10 cellular contexts compared by ENCODE assay signal in the genomic region with DNA sequence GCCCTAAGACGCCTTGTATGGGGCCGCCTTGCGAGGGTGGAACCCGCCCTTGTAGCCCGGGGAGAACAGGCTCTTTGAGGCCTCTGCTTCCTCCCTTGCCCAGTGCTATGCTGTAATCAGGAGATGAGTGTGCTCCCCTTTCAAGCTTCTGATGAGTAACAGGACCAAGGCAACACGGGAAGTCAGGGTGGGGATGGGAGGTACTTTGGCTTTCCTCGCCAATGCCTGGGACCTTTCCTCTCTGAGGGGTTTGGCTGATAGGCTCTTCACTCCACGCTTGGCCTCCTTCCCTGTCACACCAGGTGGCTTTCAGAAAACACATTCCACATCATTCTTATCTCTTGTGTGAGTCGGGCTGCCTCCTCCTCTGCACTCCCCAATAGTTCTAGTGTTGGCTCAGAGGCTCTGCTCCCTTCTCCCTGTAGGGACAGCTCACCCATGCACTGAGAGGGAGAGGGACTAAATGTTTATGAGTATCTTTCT.
DNase-seq lines count a peak whose midpoint lies in the region; ATAC-seq and TF ChIP-seq lines count a peak whose summit lies in the region.
"Had no signal": no experiment of that assay in that cellular context is flagged by ENCODE, and none has a peak within 500 bp of the region (broad histone marks: within the 10 kb centered on the region; RNA-seq: fewer than 3 reads in every experiment).

No MANE protein-coding gene starts in this region.

- peaks cover 76% of the 10 kb centered on the region for H3K4me1 Mint-ChIP-seq in activated naive CD4-positive, alpha-beta T cell treated with anti-CD3 and anti-CD28 coated beads, Interleukin-2, amount 50 U/mL, for 24 hours

- H3K36me3 Mint-ChIP-seq in activated naive CD4-positive, alpha-beta T cell treated with anti-CD3 and anti-CD28 coated beads, Interleukin-2, amount 50 U/mL, for 24 hours = peaks cover 5% of the 10 kb centered on the region

- H3K27me3 ChIP-seq in AG04450 (ENCODE audit: control insufficient read depth, insufficient read depth, low read length) = no peaks in the 10 kb centered on the region

- no peak for ATAC-seq in HG03025 (IDR thresholded peaks at IDR 0.05; ENCODE audit: low FRiP score, unreplicated experiment)

- no peak overlapping the region for H3K4me3 ChIP-seq in AG04450 (ENCODE audit: low read depth, low read length)

- H3K27me3 Mint-ChIP-seq in activated naive CD4-positive, alpha-beta T cell treated with anti-CD3 and anti-CD28 coated beads, Interleukin-2, amount 50 U/mL, for 24 hours = no peaks in the 10 kb centered on the region

- POLR2A ChIA-PET in AG04450 (lab: Yijun Ruan, JAX) = no interaction called here

- CTCF ChIA-PET in AG04450 (lab: Charles Lee) = interaction anchor here (0.7 to 1.0 kb wide), 2 partner anchors 9 to 223 kb away, joined by 3 read pairs; partner anchors contain the start of gene TRIB2

- H3K27ac Mint-ChIP-seq in activated naive CD4-positive, alpha-beta T cell treated with anti-CD3 and anti-CD28 coated beads, Interleukin-2, amount 50 U/mL, for 24 hours = peak overlapping the region; percentile 80

- peak; percentile 60 for DNase-seq in AG04450 (ENCODE audit: low read depth, low spot score)
- peak; percentile 23 to 29 for DNase-seq in Kasumi-1 (lab: John Stamatoyannopoulos, UW)
- peak; percentile 47 for DNase-seq in inferior parietal cortex (ENCODE audit: extremely low spot score)
- DNase-seq in NCI-H526 treated with DMSO at 0.1 percent for 48 hours (lab: John Stamatoyannopoulos, UW) = no peak
- DNase-seq in NCI-H1092 (lab: John Stamatoyannopoulos, UW) = no peak
- no peak for DNase-seq in COLO829 (ENCODE audit: low spot score)
- DNase-seq: DMS79, glutamatergic neuron had no signal

- H3K9me3 Mint-ChIP-seq in activated naive CD4-positive, alpha-beta T cell treated with anti-CD3 and anti-CD28 coated beads, Interleukin-2, amount 50 U/mL, for 24 hours = peaks cover 7% of the 10 kb centered on the region

- no peak for TF ChIP-seq CTCF in AG04450 (IDR thresholded peaks at IDR 0.05; ENCODE audit: low read depth, low read length)

- H3K27ac ChIP-seq in AG04450 (ENCODE audit: low read depth, low read length) = peak overlapping the region; percentile 53

- H3K9me3 ChIP-seq in AG04450 (ENCODE audit: control insufficient read depth, insufficient read depth, low read length) = no peaks in the 10 kb centered on the region

- peak overlapping the region; percentile 16 for H3K4me3 Mint-ChIP-seq in activated naive CD4-positive, alpha-beta T cell treated with anti-CD3 and anti-CD28 coated beads, Interleukin-2, amount 50 U/mL, for 24 hours

Comparison
In these comparisons a context has a peak if more than half of its experiments do, and no peak if none do; other contexts are left out.
1. DNase-seq: peak in AG04450 (single experiment), Kasumi-1 (2 of 2) and inferior parietal cortex (single experiment); none in NCI-H526 treated with DMSO at 0.1 percent for 48 hours (single experiment), NCI-H1092 (single experiment) and COLO829 (single experiment).